Comparison of ENCODE assay signal across 17 cellular contexts in the genomic region with DNA sequence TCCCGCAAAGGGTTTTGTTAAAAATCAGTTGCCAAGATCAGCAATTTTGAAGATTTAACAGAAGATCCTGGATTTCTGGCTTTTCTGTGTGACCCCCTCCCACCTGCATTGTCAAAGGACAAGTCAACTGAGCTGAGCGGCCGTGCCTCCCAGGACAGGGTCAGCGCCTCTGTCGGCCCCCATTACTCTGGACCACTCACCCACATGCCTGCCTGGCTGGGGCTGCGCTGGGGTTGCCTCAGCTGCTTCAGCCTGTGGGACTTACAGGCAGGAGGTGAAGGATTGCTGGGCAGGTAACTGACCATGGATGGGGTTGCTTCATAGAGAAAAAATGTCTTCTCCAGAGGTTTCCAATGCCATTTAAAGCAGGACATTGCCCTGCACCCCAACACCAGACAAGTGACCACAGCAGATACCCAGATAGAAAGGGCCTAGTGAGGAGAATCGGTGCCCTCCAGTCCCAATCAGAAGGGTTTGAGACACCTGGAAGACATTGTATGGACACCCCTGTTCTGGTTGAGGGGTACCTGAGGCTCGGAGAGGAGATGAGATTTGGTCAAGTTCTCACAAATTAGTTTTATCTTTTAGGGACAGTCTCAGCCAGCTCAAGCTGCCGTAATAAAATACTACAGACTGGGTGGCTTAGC. TPM values are rescaled to one million over a fixed set of nuclear protein-coding genes. Genes with fewer than 3 reads are reported as not detected.
"Had no signal": no experiment of that assay in that cellular context is flagged by ENCODE, and none has a peak within 500 bp of the region (broad histone marks: within the 10 kb centered on the region; RNA-seq: fewer than 3 reads in every experiment).

No MANE protein-coding gene starts in this region.

- H3K36me3 ChIP-seq: MG63, SJCRH30 had no signal

- H3K27me3 ChIP-seq: MG63 had no signal

- H3K4me1 ChIP-seq: SJCRH30 had no signal

- DNase-seq: IMR-90; KG1; MG63; NCI-H1105 treated with DMSO at 0.1 percent for 48 hours; NCI-H187; NCI-H2029; NCI-H2081 treated with DMSO at 0.1 percent for 48 hours; NCI-H226; NCI-H510A; NCI-H774; NK-92 treated with Interleukin-12 subunit alpha and Interleukin-12 subunit beta, amount 100 ng/mL, for 24 hours; PC-3; SHP77 treated with DMSO at 0.1 percent for 48 hours; SJCRH30 had no signal

- H3K4me3 ChIP-seq: MG63, SJCRH30 had no signal

- H3K27ac ChIP-seq: RWPE1, SJCRH30 had no signal

- ATAC-seq: Panc1, PC-3, SK-N-SH treated with all-trans-retinoic acid at 6 μM for 48 hours had no signal

- H3K9me3 ChIP-seq: MG63, SJCRH30 had no signal

RNA-seq across cellular contexts. Expression of gene SNX20, which starts 52.8 kb away (rescaled TPM):
- total RNA-seq: IMR-90, PC-3, SJCRH30 had no signal
